In genomic region chr16:86072328-86073102, GRCh38 we compare ENCODE assay signal across 8 cellular contexts.
DNase-seq lines count a peak whose midpoint lies in the region; ATAC-seq and TF ChIP-seq lines count a peak whose summit lies in the region.

No MANE protein-coding gene starts in this region.

- TF ChIP-seq POLR2A in vagina (IDR thresholded peaks at IDR 0.05) = no peak

- no CpG with 5 or more reads among the region's 21 CpGs for WGBS in neuronal stem cell (ENCODE audit: extremely low coverage in 2 of 2, insufficient read length in 2 of 2, insufficient replicate concordance in 1 of 2), 2 donors

- intact Hi-C loops in vagina (cut with DNase I) = loop anchor here (2.0 to 10.0 kb wide), 2 partner anchors 262 to 446 kb away; no protein-coding TSS in a partner anchor

- H3K4me3 ChIP-seq in fibroblast of pulmonary artery (replicated peaks; ENCODE audit: low read depth, low read length) (no peak overlapping the region), neuronal stem cell (ENCODE audit: low read length in 2 of 2) (no peak overlapping the region), vagina (no peak overlapping the region)

- H3K4me1 ChIP-seq in neuronal stem cell (ENCODE audit: control insufficient read depth in 2 of 2, insufficient read depth in 1 of 2, low read depth in 1 of 2, low read length in 2 of 2) (peaks cover 2 to 14% of the 10 kb centered on the region in 2 donors), vagina (no peaks in the 10 kb centered on the region)

- H3K9me3 ChIP-seq in neuronal stem cell (replicated peaks in 1 of 2; ENCODE audit: control insufficient read depth in 2 of 2, insufficient read depth in 1 of 2, low read depth in 1 of 2, low read length in 2 of 2) (peaks cover 0 to under 1% of the 10 kb centered on the region in 2 donors), vagina (no peaks in the 10 kb centered on the region)

- no peak overlapping the region for H3K9ac ChIP-seq in neuronal stem cell (ENCODE audit: low read depth, low read length, poor library complexity)

- H3K14ac ChIP-seq in neuronal stem cell (ENCODE audit: low read length) = no peak overlapping the region

- H3K4me2 ChIP-seq in neuronal stem cell (ENCODE audit: insufficient read depth, low read length, poor library complexity, severe bottlenecking) = no peak overlapping the region

- H3K18ac ChIP-seq in neuronal stem cell (ENCODE audit: low read length) = no peak overlapping the region

- H3K36me3 ChIP-seq in neuronal stem cell (replicated peaks in 1 of 2; ENCODE audit: control insufficient read depth in 2 of 2, insufficient read depth in 2 of 2, low read length in 2 of 2) (no peaks in the 10 kb centered on the region), vagina (no peaks in the 10 kb centered on the region)

- H2AK5ac ChIP-seq in neuronal stem cell (ENCODE audit: low read depth, low read length) = no peak overlapping the region

- H2BK15ac ChIP-seq in neuronal stem cell (ENCODE audit: low read length) = no peak overlapping the region

- H2AFZ ChIP-seq in neuronal stem cell (ENCODE audit: low read length) = no peak overlapping the region

- H2BK120ac ChIP-seq in neuronal stem cell (ENCODE audit: low read depth, low read length) = no peak overlapping the region

- H3K79me1 ChIP-seq in neuronal stem cell (ENCODE audit: low read depth, low read length) = peaks cover 3% of the 10 kb centered on the region

- H3K27me3 ChIP-seq in neuronal stem cell (ENCODE audit: control insufficient read depth in 3 of 3, insufficient read depth in 3 of 3, low read depth in 1 of 3, low read length in 3 of 3) = peaks cover 0 to 37% (median 2%) of the 10 kb centered on the region in 3 experiments
- no peaks in the 10 kb centered on the region for H3K27me3 ChIP-seq in vagina

- H4K91ac ChIP-seq in neuronal stem cell (ENCODE audit: low read depth, low read length, poor library complexity) = no peak overlapping the region

- H2BK12ac ChIP-seq in neuronal stem cell (ENCODE audit: low read length) = no peak overlapping the region

- no peak overlapping the region for H4K8ac ChIP-seq in neuronal stem cell (ENCODE audit: low read depth, low read length)

- DNase-seq in activated gamma-delta T cell treated with Interleukin-2 at 50 U/mL for 16 hours (peak; percentile 11), activated gamma-delta T cell (lab: John Stamatoyannopoulos, UW) (no peak), NCI-H2171 treated with DMSO at 0.1 percent for 48 hours (lab: John Stamatoyannopoulos, UW) (peak; percentile 69), fibroblast of pulmonary artery (ENCODE audit: low read depth) (peak; percentile 82), neuronal stem cell (ENCODE audit: low spot score) (peak; percentile 57), vagina (ENCODE audit: extremely low spot score in 2 of 2) (no peak)
- peak; percentile 39 to 59 for DNase-seq in activated CD4-positive, alpha-beta T cell treated with anti-CD3 and anti-CD28 coated beads, Interleukin-2, amount 50 U/mL, for 48 hours

- no peak overlapping the region for H3K23ac ChIP-seq in neuronal stem cell (ENCODE audit: low read depth, low read length, poor library complexity)

- TF ChIP-seq CTCF in fibroblast of pulmonary artery (IDR thresholded peaks at IDR 0.05; ENCODE audit: low read length, missing control alignments) (peak; percentile 90), vagina (IDR thresholded peaks at IDR 0.05) (peak; percentile 53 to 66 (median 53))

- H3K27ac ChIP-seq in neuronal stem cell (replicated peaks; ENCODE audit: low read length) (no peak overlapping the region), vagina (no peak overlapping the region)

- no peak overlapping the region for H3K4ac ChIP-seq in neuronal stem cell (ENCODE audit: low read length)

- H2BK5ac ChIP-seq in neuronal stem cell (ENCODE audit: low read length) = no peak overlapping the region

- ATAC-seq in HG03039 (IDR thresholded peaks at IDR 0.05; ENCODE audit: unreplicated experiment) = no peak

Comparison
In these comparisons a context has a peak if more than half of its experiments do, and no peak if none do; other contexts are left out.
1. DNase-seq: peak in activated gamma-delta T cell treated with Interleukin-2 at 50 U/mL for 16 hours (single experiment), NCI-H2171 treated with DMSO at 0.1 percent for 48 hours (single experiment), activated CD4-positive, alpha-beta T cell treated with anti-CD3 and anti-CD28 coated beads, Interleukin-2, amount 50 U/mL, for 48 hours (2 of 2), fibroblast of pulmonary artery (single experiment) and neuronal stem cell (single experiment); none in activated gamma-delta T cell (single experiment) and vagina (0 of 2).